20 cellular contexts compared by ENCODE assay signal in genomic region chr4:15875663-15876460, GRCh38.
"Had no signal": no experiment of that assay in that cellular context is flagged by ENCODE, and none has a peak within 500 bp of the region (broad histone marks: within the 10 kb centered on the region; RNA-seq: fewer than 3 reads in every experiment).

No MANE protein-coding gene starts in this region.

- H3K4me1 Mint-ChIP-seq: naive thymus-derived CD8-positive, alpha-beta T cell; neural progenitor cell had no signal

- H3K27me3 Mint-ChIP-seq: activated naive CD8-positive, alpha-beta T cell had no signal

- H3K36me3 ChIP-seq: left lung, neural progenitor cell, sigmoid colon, tibial artery had no signal

- H3K4me3 Mint-ChIP-seq: activated naive CD8-positive, alpha-beta T cell; activated T-cell treated with anti-CD3 and anti-CD28 coated beads, Interleukin-2, amount 50 U/mL, for 4 hours; naive thymus-derived CD8-positive, alpha-beta T cell; neural progenitor cell had no signal

- ATAC-seq: activated T-cell treated with anti-CD3 and anti-CD28 coated beads, Interleukin-2, amount 50 U/mL, for 4 hours; left lung; naive thymus-derived CD8-positive, alpha-beta T cell had no signal

- H3K27me3 ChIP-seq: left lung, neural progenitor cell, sigmoid colon, tibial artery had no signal

- DNase-seq: activated CD4-positive, CD25-positive, alpha-beta regulatory T cell treated with anti-CD3 and anti-CD28 coated beads, Interleukin-2, amount 50 U/mL, for 72 hours; activated CD8-positive, alpha-beta memory T cell treated with anti-CD3 and anti-CD28 coated beads, Interleukin-2, amount 50 U/mL, for 48 hours; activated naive CD4-positive, alpha-beta T cell; activated T-cell treated with anti-CD3 and anti-CD28 coated beads, Interleukin-2, amount 50 U/mL, for 4 hours; amygdala; foreskin melanocyte; left lung; naive thymus-derived CD8-positive, alpha-beta T cell; posterior cingulate gyrus; retina; sigmoid colon; stimulated activated CD4-positive, alpha-beta T cell treated with anti-CD3 and anti-CD28 coated beads, Interleukin-15, amount 100 ng/mL, for 24 hours; stimulated activated naive CD4-positive, alpha-beta T cell treated with Interleukin-2 at 50 U/mL for 16 hours; T-helper 2 cell; tibial artery had no signal

- H3K36me3 Mint-ChIP-seq: activated naive CD8-positive, alpha-beta T cell; naive thymus-derived CD8-positive, alpha-beta T cell; neural progenitor cell had no signal

- H3K4me1 ChIP-seq: left lung, neural progenitor cell, sigmoid colon had no signal

- H3K9me3 ChIP-seq: left lung, sigmoid colon, tibial artery had no signal

- H3K4me3 ChIP-seq: left lung, lung, neural progenitor cell, sigmoid colon, smooth muscle cell, tibial artery had no signal

- H3K27ac Mint-ChIP-seq: activated naive CD8-positive, alpha-beta T cell; activated T-helper 2 cell treated with anti-CD3 and anti-CD28 coated beads, Interferon-gamma antibody, Interleukin-2, Interleukin-4, amounts not matched to agents 10 μg/mL and 5 μg/mL and 100 μg/mL, durations not matched to agents 14 hours and 24 hours and 36 hours; naive thymus-derived CD8-positive, alpha-beta T cell; neural progenitor cell had no signal
